24 cellular contexts compared by ENCODE assay signal in genomic region chr2:86617738-86618137, GRCh38.
DNase-seq lines count a peak whose midpoint lies in the region; ATAC-seq and TF ChIP-seq lines count a peak whose summit lies in the region.
"Had no signal": no experiment of that assay in that cellular context is flagged by ENCODE, and none has a peak within 500 bp of the region (broad histone marks: within the 10 kb centered on the region; RNA-seq: fewer than 3 reads in every experiment).

No MANE protein-coding gene starts in this region.

- no peaks in the 10 kb centered on the region for H3K9me2 ChIP-seq in DOHH2 (replicated peaks; ENCODE audit: control insufficient read depth, low read length)

- ATAC-seq in GM19035 (IDR thresholded peaks at IDR 0.05; ENCODE audit: unreplicated experiment) (peak; percentile 51), HG02571 (IDR thresholded peaks at IDR 0.05; ENCODE audit: unreplicated experiment) (peak; percentile 58)
- no peak for ATAC-seq in activated CD4-positive, CD25-positive, alpha-beta regulatory T cell treated with anti-CD3 and anti-CD28 coated beads, Interleukin-2, amount 50 U/mL, for 24 hours
- ATAC-seq: body of pancreas, foreskin keratinocyte, HepG2, lower lobe of right lung, T-helper 17 cell had no signal

- H3K4me1 ChIP-seq in DOHH2 (ENCODE audit: control insufficient read depth, low read length) = peaks cover 33% of the 10 kb centered on the region
- peaks cover 53% of the 10 kb centered on the region for H3K4me1 ChIP-seq in KMS-11 (ENCODE audit: low read depth, poor library complexity, severe bottlenecking)

- no peaks in the 10 kb centered on the region for H3K27me3 ChIP-seq in DOHH2 (ENCODE audit: control insufficient read depth, low read length)
- no peaks in the 10 kb centered on the region for H3K27me3 ChIP-seq in KMS-11 (ENCODE audit: insufficient read depth, low read depth)
- H3K27me3 ChIP-seq: body of pancreas, foreskin keratinocyte, Peyer's patch, SJSA1 had no signal

- H3K4me2 ChIP-seq in DOHH2 (ENCODE audit: low read length) (peak overlapping the region; percentile 24), KMS-11 (peak overlapping the region; percentile 85)

- H3K9me3 ChIP-seq in DOHH2 (ENCODE audit: control insufficient read depth, insufficient read depth, low read length) = no peaks in the 10 kb centered on the region
- H3K9me3 ChIP-seq: body of pancreas, HAP-1, lower lobe of right lung, Peyer's patch, SJSA1 had no signal

- TF ChIP-seq CTCF in DOHH2 (IDR thresholded peaks at IDR 0.05; ENCODE audit: low read depth, low read length, poor library complexity, severe bottlenecking) (no peak), KMS-11 (conservative IDR thresholded peaks at IDR 0.05; ENCODE audit: low read depth, low read length) (no peak)

- peaks cover 37% of the 10 kb centered on the region for H3K79me2 ChIP-seq in DOHH2 (ENCODE audit: control insufficient read depth, low read length)
- H3K79me2 ChIP-seq in KMS-11 (ENCODE audit: insufficient read depth, low read depth) = peaks cover 81% of the 10 kb centered on the region

- H3K9ac ChIP-seq in KMS-11 = 0 out of 2 replicates have a peak overlapping the region, but pooled peaks have one; percentile 1

- peaks cover 59% of the 10 kb centered on the region for H3K36me3 ChIP-seq in DOHH2 (ENCODE audit: control insufficient read depth, low read length)
- H3K36me3 ChIP-seq in KMS-11 (ENCODE audit: insufficient read depth) = peaks cover 7% of the 10 kb centered on the region; the same call in 1 of the 2 replicates

- H2AFZ ChIP-seq in KMS-11 (ENCODE audit: low read depth) = no peak overlapping the region

- no peaks in the 10 kb centered on the region for H3F3A ChIP-seq in DOHH2 (ENCODE audit: control insufficient read depth, insufficient read depth)

- H3K4me3 ChIP-seq in DOHH2 (ENCODE audit: low read length) (no peak overlapping the region), KMS-11 (IDR thresholded peaks at IDR 0.05; ENCODE audit: insufficient read depth, low read depth, low read length) (peak overlapping the region; percentile 26)
- H3K4me3 ChIP-seq: body of pancreas, HAP-1, lower lobe of right lung, Peyer's patch, SJSA1 had no signal

- DNase-seq in NCI-H510A treated with DMSO at 0.1 percent for 48 hours (lab: John Stamatoyannopoulos, UW) (no peak), DMS114 treated with DMSO at 0.1 percent for 48 hours (lab: John Stamatoyannopoulos, UW; ENCODE audit: unreplicated experiment) (no peak), cortex of kidney (lab: John Stamatoyannopoulos, UW) (no peak)
- DNase-seq: activated CD4-positive, alpha-beta T cell treated with anti-CD3 and anti-CD28 coated beads, Interleukin-2, amount 50 U/mL, for 1 hour; activated gamma-delta T cell; body of pancreas; effector CD8-positive, alpha-beta T cell; foreskin keratinocyte; lower lobe of right lung; NCI-H1105 treated with DMSO at 0.1 percent for 48 hours; NCI-H2081; NCI-H446 treated with DMSO at 0.1 percent for 48 hours; Peyer's patch; posterior cingulate gyrus; T-helper 17 cell had no signal

- H4K20me1 ChIP-seq in DOHH2 (ENCODE audit: control insufficient read depth, insufficient read depth, low read depth, low read length) (0 out of 2 replicates have a peak, but pooled peaks cover 4% of the 10 kb centered on the region), KMS-11 (ENCODE audit: insufficient read depth) (no peaks in the 10 kb centered on the region)

- no peak overlapping the region for H3K27ac ChIP-seq in DOHH2 (ENCODE audit: low read depth, low read length)
- H3K27ac ChIP-seq in KMS-11 = peak overlapping the region; percentile 95
- H3K27ac ChIP-seq: body of pancreas, C4-2B, foreskin keratinocyte, lower lobe of right lung, Peyer's patch, SJSA1 had no signal

Comparison
In these comparisons a context has a peak if more than half of its experiments do, and no peak if none do; other contexts are left out.
1. ATAC-seq: peak in GM19035 (single experiment) and HG02571 (single experiment); none in activated CD4-positive, CD25-positive, alpha-beta regulatory T cell treated with anti-CD3 and anti-CD28 coated beads, Interleukin-2, amount 50 U/mL, for 24 hours (0 of 2).